1 cellular context compared by ENCODE assay signal in the genomic region with DNA sequence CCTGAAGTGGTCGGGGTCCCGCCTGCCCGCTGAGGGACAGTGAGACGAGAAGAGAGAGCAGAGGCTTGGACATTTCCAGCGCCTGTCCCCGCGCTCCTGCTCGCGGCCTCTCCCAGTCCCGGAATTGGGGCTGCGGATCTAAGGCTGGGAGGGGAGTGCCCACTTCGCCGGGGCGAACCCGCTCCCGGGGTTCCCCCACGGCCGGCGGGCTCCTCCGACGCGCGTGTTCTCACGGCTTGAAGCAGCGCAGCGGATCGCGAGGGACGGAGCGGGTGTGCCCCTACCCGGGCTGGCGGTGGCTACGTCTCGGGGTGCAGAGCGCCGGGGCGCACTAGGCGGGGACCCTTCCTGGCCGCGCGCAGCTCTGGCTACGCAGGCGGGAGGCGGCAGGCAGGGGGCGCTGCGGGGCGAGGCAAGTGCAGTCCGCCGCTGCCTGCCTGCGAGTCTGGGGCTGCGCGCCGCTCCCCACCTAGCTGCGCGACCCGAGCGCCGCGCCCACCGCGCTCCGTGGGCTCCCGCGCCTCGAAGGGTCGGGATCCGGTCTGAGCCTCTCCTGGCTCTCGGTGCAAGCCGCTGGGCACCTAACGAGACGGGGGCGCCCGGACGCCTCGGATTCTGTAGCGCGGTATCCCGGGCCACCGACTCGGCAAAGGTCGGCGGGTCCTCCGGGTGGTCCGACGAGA.
TF ChIP-seq lines count a peak whose summit lies in the region.

No MANE protein-coding gene starts in this region.

TF ChIP-seq in SK-N-SH, 30 proteins besides CTCF, POLR2A, EP300 and RAD21 (continued from another document):
- TF ChIP-seq FOSL2 (IDR thresholded peaks at IDR 0.05; ENCODE audit: borderline replicate concordance, low read depth) (no peak), SMC3 (IDR thresholded peaks at IDR 0.05; ENCODE audit: low read depth, low read length) (peak; percentile 87), NRF1 (IDR thresholded peaks at IDR 0.05; ENCODE audit: low read depth, low read length) (peak; percentile 48), CHD2 (IDR thresholded peaks at IDR 0.05; ENCODE audit: low read length, partially characterized antibody) (peak; percentile 59)
TF ChIP-seq in SK-N-SH: peak in this region for 3.
